ENCODE assay signal across 14 cellular contexts in the genomic region with DNA sequence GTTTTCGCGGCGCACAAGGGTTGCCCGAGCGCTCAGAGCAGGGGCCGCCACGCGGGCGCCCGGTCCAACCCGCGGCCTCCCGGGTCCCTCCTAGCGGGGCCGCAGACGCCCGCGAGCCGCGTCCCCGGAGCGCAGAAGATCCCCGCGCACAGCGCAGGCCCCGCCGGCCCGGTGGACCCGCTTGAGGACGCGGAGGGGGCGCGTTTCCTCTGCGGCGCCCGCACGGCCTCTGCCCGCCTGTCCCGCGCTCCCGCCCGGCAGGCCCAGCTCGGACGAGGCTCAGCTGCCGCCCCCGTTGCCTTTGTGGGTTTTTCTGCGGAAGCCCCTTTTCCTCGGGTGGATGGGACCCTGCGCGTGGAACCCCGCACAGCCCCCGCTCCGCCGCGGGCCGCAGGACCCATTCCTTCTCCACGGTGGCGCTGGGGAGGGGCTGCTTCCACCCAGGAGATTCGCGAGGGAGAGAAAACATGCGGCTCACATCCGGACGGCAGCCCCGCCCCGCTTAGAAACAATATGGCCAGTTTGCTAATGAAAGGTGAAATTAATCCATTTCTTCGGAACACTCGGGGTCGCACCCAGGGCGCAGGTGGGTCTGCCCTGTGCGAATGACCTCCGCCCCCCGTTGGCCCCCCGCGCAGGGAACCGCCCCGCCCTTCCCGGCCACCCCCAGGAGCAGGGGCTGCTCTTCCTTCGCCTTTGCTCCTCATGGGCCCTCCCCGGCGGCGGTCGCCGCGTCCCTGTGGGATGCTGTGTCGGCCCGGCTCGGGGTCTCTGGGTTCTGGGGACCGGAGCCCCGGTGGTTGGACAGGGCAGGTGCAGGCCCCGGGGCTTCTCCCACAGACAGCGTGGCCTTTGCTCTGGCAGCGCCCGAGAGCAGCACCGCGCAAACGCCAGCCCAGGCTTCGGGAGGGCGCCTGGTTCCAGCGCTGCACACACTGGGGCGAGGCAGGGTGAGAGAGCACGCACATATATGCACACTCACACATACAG. TPM values are rescaled to one million over a fixed set of nuclear protein-coding genes. Genes with fewer than 3 reads are reported as not detected.
DNase-seq lines count a peak whose midpoint lies in the region; ATAC-seq and TF ChIP-seq lines count a peak whose summit lies in the region.
"Had no signal": no experiment of that assay in that cellular context is flagged by ENCODE, and none has a peak within 500 bp of the region (broad histone marks: within the 10 kb centered on the region; RNA-seq: fewer than 3 reads in every experiment).

No MANE protein-coding gene starts in this region.

- H3K9me3 Mint-ChIP-seq in neural crest cell, result no peaks in the 10 kb centered on the region

- H3K27ac ChIP-seq in ACC112 (ENCODE audit: low read depth, low read length) (peak overlapping the region; percentile 25; the same call in 1 of the 2 replicates), HUES6 (ENCODE audit: low read depth, low read length) (no peak overlapping the region), fibroblast of lung (ENCODE audit: insufficient read depth, low read length) (no peak overlapping the region)
- H3K27ac ChIP-seq: esophagus squamous epithelium, pancreas, tibial nerve had no signal

- H3K79me2 ChIP-seq in ACC112 (ENCODE audit: control insufficient read depth, insufficient read depth, low read length, unreplicated experiment), result no peaks in the 10 kb centered on the region
- no peaks in the 10 kb centered on the region for H3K79me2 ChIP-seq in fibroblast of lung (ENCODE audit: control insufficient read depth, insufficient read depth, low read length)

- H3K4me1 ChIP-seq in ACC112 (ENCODE audit: control insufficient read depth, insufficient read depth, low read length, unreplicated experiment) (peaks cover 46% of the 10 kb centered on the region), HUES6 (ENCODE audit: control insufficient read depth, insufficient read depth, low read length) (no peaks in the 10 kb centered on the region; the same call in 1 of the 2 replicates), fibroblast of lung (ENCODE audit: control insufficient read depth, extremely low read depth, insufficient read depth, low read length) (peaks cover 13% of the 10 kb centered on the region)
- H3K4me1 ChIP-seq: BE2C had no signal

- peaks cover 86% of the 10 kb centered on the region for H3K27me3 Mint-ChIP-seq in neural crest cell (ENCODE audit: low read depth)

- H3K36me3 Mint-ChIP-seq in neural crest cell (ENCODE audit: low read depth), result no peaks in the 10 kb centered on the region

- H4K20me1 ChIP-seq in fibroblast of lung (ENCODE audit: control insufficient read depth, extremely low read depth, insufficient read depth, low read length), result no peaks in the 10 kb centered on the region

- H3K9me3 ChIP-seq in HUES6 (ENCODE audit: control insufficient read depth, insufficient read depth, low read depth, low read length) (no peaks in the 10 kb centered on the region), fibroblast of lung (ENCODE audit: control insufficient read depth, insufficient read depth, low read depth, low read length) (no peaks in the 10 kb centered on the region)
- H3K9me3 ChIP-seq: BE2C, esophagus squamous epithelium, pancreas, tibial nerve had no signal

- H3K4me1 Mint-ChIP-seq in neural crest cell, result no peaks in the 10 kb centered on the region

- TF ChIP-seq CTCF in fibroblast of lung (conservative IDR thresholded peaks at IDR 0.05 in 1 of 2, IDR thresholded peaks at IDR 0.05 in 1 of 2; ENCODE audit: low read depth in 1 of 2, low read length in 2 of 2) (no peak), neural crest cell (conservative IDR thresholded peaks at IDR 0.05) (peak; percentile 38)

- no peak for ATAC-seq in HG02610 (IDR thresholded peaks at IDR 0.05; ENCODE audit: unreplicated experiment)
- ATAC-seq: left colon, pancreas had no signal

- peak overlapping the region; percentile 44 for H3K4me2 ChIP-seq in fibroblast of lung (ENCODE audit: extremely low read depth, insufficient read depth, low read length)

- peaks cover 4% of the 10 kb centered on the region for H3K27me3 ChIP-seq in ACC112 (ENCODE audit: insufficient read depth, low read length)
- peaks cover 93% of the 10 kb centered on the region for H3K27me3 ChIP-seq in HUES6 (ENCODE audit: control insufficient read depth, insufficient read depth, low read length)
- H3K27me3 ChIP-seq in fibroblast of lung (ENCODE audit: control insufficient read depth, insufficient read depth, low read length), result peaks cover 20% of the 10 kb centered on the region

- no peak overlapping the region for H3K27ac Mint-ChIP-seq in neural crest cell (ENCODE audit: unreplicated experiment)

- no peaks in the 10 kb centered on the region for H3K36me3 ChIP-seq in ACC112 (ENCODE audit: insufficient read depth, low read length)
- H3K36me3 ChIP-seq in HUES6 (ENCODE audit: control insufficient read depth, insufficient read depth, low read length), result no peaks in the 10 kb centered on the region
- H3K36me3 ChIP-seq in fibroblast of lung (ENCODE audit: control insufficient read depth, insufficient read depth, low read length), result no peaks in the 10 kb centered on the region
- H3K36me3 ChIP-seq: BE2C, esophagus squamous epithelium, pancreas, tibial nerve had no signal

- H2AFZ ChIP-seq in ACC112 (ENCODE audit: low read length, unreplicated experiment), result peak overlapping the region; percentile 62
- peak overlapping the region; percentile 5 for H2AFZ ChIP-seq in fibroblast of lung (ENCODE audit: low read length)

- peak in 1 of 2 donors; percentile 22 for DNase-seq in fibroblast of lung (ENCODE audit: low read depth in 2 of 2)
- no peak for DNase-seq in neural crest cell (ENCODE audit: low read depth, low spot score)
- no peak for DNase-seq in GM19238 (ENCODE audit: insufficient read length, low spot score)
- no peak for DNase-seq in activated CD8-positive, alpha-beta memory T cell treated with anti-CD3 and anti-CD28 coated beads for 24 hours
- no peak for DNase-seq in activated naive CD4-positive, alpha-beta T cell (lab: John Stamatoyannopoulos, UW)
- DNase-seq: BE2C, esophagus squamous epithelium, NCI-H510A treated with DMSO at 0.1 percent for 48 hours had no signal

- H3K9ac ChIP-seq in HUES6 (ENCODE audit: low read length) (no peak overlapping the region), fibroblast of lung (ENCODE audit: insufficient read depth, low read length) (peak overlapping the region; percentile 50)

- H3K4me3 ChIP-seq in ACC112 (ENCODE audit: low read depth, low read length) (peak overlapping the region; percentile 73), HUES6 (ENCODE audit: low read depth, low read length) (peak overlapping the region; percentile 45; the same call in 1 of the 2 replicates), fibroblast of lung (replicated peaks in 1 of 4; ENCODE audit: control extremely low read depth in 1 of 4, insufficient read depth in 1 of 4, low read depth in 3 of 4, low read length in 4 of 4) (peak overlapping the region in 1 of 4 experiments; percentile 22)

- no peak overlapping the region for H3K4me3 Mint-ChIP-seq in neural crest cell

RNA-seq across cellular contexts. Expression of a gene that starts 9.3 kb away (rescaled TPM):
- total RNA-seq in fibroblast of lung, result 6.4 and 10.1 TPM in 2 replicates
- polyA plus RNA-seq in fibroblast of lung, result 0.42 and 0.53 TPM in 2 replicates
- polyA plus RNA-seq in fibroblast of lung (2012), result 1.1 and 1.8 TPM in 2 replicates
- 0.27 and 0.52 TPM in 2 replicates for polyA minus RNA-seq in fibroblast of lung (ENCODE audit: low replicate concordance)
- total RNA-seq in neural crest cell, result not detected in 2 replicates
- total RNA-seq: left colon had no signal
- polyA plus RNA-seq: pancreas had no signal
